Comparison of ENCODE assay signal across 1 cellular context in the genomic region with DNA sequence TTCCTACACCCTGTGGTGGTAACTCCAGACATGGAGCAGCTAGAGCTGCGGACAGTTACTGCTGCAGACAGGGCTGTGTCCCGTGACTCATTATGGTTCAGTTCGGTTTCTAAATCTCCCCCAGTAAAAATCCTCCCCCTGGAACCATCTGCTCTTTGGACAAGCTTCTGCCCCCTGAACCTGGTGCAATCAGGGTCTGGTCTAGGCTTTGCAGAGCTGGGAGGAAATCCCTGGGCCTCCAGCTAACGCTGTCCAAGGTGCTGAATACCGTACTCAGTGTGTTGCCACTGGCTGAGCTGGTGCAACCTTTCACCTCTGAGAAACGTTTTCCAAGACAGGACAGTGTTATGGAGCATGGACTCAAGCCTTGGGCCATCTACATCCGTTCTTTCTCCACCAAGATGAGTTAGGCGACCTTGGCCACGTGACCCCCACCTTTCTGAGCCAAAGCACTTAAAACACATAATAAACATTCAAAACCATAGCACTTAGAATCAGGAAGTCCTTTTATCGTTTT.
A peak's percentile ranks its signal among the peaks of the same experiment; 100 is the strongest.
TF ChIP-seq lines count a peak whose summit lies in the region.

No MANE protein-coding gene starts in this region.

TF ChIP-seq in HepG2, 621 proteins besides CTCF, POLR2A, EP300 and RAD21 (continued from another document and continues in another):
- TF ChIP-seq, protein P1, sequence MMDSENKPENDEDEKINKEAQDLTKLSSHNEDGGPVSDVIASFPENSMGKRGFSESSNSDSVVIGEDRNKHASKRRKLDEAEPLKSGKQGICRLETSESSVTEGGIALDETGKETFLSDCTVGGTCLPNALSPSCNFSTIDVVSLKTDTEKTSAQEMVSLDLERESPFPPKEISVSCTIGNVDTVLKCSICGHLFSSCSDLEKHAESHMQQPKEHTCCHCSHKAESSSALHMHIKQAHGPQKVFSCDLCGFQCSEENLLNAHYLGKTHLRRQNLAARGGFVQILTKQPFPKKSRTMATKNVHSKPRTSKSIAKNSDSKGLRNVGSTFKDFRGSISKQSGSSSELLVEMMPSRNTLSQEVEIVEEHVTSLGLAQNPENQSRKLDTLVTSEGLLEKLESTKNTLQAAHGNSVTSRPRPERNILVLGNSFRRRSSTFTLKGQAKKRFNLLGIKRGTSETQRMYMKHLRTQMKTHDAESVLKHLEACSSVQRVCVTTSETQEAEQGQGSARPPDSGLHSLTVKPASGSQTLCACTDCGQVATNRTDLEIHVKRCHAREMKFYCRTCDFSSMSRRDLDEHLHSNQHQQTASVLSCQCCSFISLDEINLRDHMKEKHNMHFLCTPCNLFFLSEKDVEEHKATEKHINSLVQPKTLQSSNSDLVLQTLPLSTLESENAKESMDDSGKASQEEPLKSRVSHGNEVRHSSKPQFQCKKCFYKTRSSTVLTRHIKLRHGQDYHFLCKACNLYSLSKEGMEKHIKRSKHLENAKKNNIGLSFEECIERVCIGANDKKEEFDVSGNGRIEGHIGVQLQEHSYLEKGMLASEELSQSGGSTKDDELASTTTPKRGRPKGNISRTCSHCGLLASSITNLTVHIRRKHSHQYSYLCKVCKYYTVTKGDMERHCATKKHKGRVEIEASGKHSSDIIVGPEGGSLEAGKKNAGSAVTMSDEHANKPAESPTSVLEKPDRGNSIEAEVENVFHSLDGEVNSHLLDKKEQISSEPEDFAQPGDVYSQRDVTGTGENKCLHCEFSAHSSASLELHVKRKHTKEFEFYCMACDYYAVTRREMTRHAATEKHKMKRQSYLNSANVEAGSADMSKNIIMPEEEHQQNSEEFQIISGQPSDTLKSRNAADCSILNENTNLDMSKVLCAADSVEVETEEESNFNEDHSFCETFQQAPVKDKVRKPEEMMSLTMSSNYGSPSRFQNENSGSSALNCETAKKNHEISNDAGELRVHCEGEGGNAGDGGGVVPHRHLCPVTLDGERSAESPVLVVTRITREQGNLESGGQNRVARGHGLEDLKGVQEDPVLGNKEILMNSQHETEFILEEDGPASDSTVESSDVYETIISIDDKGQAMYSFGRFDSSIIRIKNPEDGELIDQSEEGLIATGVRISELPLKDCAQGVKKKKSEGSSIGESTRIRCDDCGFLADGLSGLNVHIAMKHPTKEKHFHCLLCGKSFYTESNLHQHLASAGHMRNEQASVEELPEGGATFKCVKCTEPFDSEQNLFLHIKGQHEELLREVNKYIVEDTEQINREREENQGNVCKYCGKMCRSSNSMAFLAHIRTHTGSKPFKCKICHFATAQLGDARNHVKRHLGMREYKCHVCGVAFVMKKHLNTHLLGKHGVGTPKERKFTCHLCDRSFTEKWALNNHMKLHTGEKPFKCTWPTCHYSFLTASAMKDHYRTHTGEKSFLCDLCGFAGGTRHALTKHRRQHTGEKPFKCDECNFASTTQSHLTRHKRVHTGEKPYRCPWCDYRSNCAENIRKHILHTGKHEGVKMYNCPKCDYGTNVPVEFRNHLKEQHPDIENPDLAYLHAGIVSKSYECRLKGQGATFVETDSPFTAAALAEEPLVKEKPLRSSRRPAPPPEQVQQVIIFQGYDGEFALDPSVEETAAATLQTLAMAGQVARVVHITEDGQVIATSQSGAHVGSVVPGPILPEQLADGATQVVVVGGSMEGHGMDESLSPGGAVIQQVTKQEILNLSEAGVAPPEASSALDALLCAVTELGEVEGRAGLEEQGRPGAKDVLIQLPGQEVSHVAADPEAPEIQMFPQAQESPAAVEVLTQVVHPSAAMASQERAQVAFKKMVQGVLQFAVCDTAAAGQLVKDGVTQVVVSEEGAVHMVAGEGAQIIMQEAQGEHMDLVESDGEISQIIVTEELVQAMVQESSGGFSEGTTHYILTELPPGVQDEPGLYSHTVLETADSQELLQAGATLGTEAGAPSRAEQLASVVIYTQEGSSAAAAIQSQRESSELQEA (CRISPR knock-in tag; IDR thresholded peaks at IDR 0.05; ENCODE audit: not compliant biosample characterization), result no peak
- TF ChIP-seq GTF2F1 (IDR thresholded peaks at IDR 0.05; ENCODE audit: low read length) (no peak), CCAR2 (optimal IDR thresholded peaks at IDR 0.05; ENCODE audit: low read depth, low read length) (no peak), SALL2 (CRISPR knock-in tag; IDR thresholded peaks at IDR 0.05) (no peak), MIER3 (CRISPR knock-in tag; IDR thresholded peaks at IDR 0.05; ENCODE audit: borderline replicate concordance) (peak; percentile 59; the same call in 1 of the 2 replicates), ZNF337 (CRISPR knock-in tag; IDR thresholded peaks at IDR 0.05; ENCODE audit: borderline replicate concordance, low read depth) (no peak), ZNF510 (CRISPR knock-in tag; IDR thresholded peaks at IDR 0.05; ENCODE audit: low read depth) (0 out of 2 replicates have a peak, but pooled peaks have one; percentile 70), ZNF160 (CRISPR knock-in tag; IDR thresholded peaks at IDR 0.05) (peak; percentile 88; the same call in 1 of the 2 replicates), HNRNPUL1 (IDR thresholded peaks at IDR 0.05; ENCODE audit: low read depth, low read length) (no peak), ZNF619 (CRISPR knock-in tag; IDR thresholded peaks at IDR 0.05) (no peak), RARG (CRISPR knock-in tag; IDR thresholded peaks at IDR 0.05; ENCODE audit: low read depth) (no peak), FOSL2 (CRISPR knock-in tag; IDR thresholded peaks at IDR 0.05) (peak; percentile 62), ZNF839 (CRISPR knock-in tag; IDR thresholded peaks at IDR 0.05; ENCODE audit: borderline replicate concordance) (no peak), ZIK1 (CRISPR knock-in tag; IDR thresholded peaks at IDR 0.05; ENCODE audit: borderline replicate concordance, low read depth) (peak; percentile 97; the same call in 1 of the 2 replicates), ZNF563 (CRISPR knock-in tag; IDR thresholded peaks at IDR 0.05) (peak; percentile 92), ZNF552 (CRISPR knock-in tag; IDR thresholded peaks at IDR 0.05; ENCODE audit: borderline replicate concordance) (peak; percentile 65; the same call in 1 of the 2 replicates), HOXA3 (CRISPR knock-in tag; IDR thresholded peaks at IDR 0.05) (peak; percentile 57; the same call in 1 of the 2 replicates), NR1H2 (CRISPR knock-in tag; IDR thresholded peaks at IDR 0.05; ENCODE audit: borderline replicate concordance, low read depth) (0 out of 2 replicates have a peak, but pooled peaks have one; percentile 63), KMT2B (CRISPR knock-in tag; IDR thresholded peaks at IDR 0.05) (peak; percentile 83), ATF1 (CRISPR knock-in tag; IDR thresholded peaks at IDR 0.05) (0 out of 2 replicates have a peak, but pooled peaks have one; percentile 19), TSC22D2 (CRISPR knock-in tag; IDR thresholded peaks at IDR 0.05; ENCODE audit: borderline replicate concordance) (peak; percentile 99), RARA (CRISPR knock-in tag; IDR thresholded peaks at IDR 0.05) (peak; percentile 76)
- TF ChIP-seq, protein P2, sequence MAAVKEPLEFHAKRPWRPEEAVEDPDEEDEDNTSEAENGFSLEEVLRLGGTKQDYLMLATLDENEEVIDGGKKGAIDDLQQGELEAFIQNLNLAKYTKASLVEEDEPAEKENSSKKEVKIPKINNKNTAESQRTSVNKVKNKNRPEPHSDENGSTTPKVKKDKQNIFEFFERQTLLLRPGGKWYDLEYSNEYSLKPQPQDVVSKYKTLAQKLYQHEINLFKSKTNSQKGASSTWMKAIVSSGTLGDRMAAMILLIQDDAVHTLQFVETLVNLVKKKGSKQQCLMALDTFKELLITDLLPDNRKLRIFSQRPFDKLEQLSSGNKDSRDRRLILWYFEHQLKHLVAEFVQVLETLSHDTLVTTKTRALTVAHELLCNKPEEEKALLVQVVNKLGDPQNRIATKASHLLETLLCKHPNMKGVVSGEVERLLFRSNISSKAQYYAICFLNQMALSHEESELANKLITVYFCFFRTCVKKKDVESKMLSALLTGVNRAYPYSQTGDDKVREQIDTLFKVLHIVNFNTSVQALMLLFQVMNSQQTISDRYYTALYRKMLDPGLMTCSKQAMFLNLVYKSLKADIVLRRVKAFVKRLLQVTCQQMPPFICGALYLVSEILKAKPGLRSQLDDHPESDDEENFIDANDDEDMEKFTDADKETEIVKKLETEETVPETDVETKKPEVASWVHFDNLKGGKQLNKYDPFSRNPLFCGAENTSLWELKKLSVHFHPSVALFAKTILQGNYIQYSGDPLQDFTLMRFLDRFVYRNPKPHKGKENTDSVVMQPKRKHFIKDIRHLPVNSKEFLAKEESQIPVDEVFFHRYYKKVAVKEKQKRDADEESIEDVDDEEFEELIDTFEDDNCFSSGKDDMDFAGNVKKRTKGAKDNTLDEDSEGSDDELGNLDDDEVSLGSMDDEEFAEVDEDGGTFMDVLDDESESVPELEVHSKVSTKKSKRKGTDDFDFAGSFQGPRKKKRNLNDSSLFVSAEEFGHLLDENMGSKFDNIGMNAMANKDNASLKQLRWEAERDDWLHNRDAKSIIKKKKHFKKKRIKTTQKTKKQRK (IDR thresholded peaks at IDR 0.05; ENCODE audit: low read length), result no peak
- TF ChIP-seq, protein P3, sequence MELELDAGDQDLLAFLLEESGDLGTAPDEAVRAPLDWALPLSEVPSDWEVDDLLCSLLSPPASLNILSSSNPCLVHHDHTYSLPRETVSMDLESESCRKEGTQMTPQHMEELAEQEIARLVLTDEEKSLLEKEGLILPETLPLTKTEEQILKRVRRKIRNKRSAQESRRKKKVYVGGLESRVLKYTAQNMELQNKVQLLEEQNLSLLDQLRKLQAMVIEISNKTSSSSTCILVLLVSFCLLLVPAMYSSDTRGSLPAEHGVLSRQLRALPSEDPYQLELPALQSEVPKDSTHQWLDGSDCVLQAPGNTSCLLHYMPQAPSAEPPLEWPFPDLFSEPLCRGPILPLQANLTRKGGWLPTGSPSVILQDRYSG (CRISPR knock-in tag; IDR thresholded peaks at IDR 0.05), result no peak
- TF ChIP-seq, protein P4, sequence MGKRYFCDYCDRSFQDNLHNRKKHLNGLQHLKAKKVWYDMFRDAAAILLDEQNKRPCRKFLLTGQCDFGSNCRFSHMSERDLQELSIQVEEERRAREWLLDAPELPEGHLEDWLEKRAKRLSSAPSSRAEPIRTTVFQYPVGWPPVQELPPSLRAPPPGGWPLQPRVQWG (CRISPR knock-in tag; IDR thresholded peaks at IDR 0.05; ENCODE audit: borderline replicate concordance, low read depth), result no peak
- TF ChIP-seq, protein P5, sequence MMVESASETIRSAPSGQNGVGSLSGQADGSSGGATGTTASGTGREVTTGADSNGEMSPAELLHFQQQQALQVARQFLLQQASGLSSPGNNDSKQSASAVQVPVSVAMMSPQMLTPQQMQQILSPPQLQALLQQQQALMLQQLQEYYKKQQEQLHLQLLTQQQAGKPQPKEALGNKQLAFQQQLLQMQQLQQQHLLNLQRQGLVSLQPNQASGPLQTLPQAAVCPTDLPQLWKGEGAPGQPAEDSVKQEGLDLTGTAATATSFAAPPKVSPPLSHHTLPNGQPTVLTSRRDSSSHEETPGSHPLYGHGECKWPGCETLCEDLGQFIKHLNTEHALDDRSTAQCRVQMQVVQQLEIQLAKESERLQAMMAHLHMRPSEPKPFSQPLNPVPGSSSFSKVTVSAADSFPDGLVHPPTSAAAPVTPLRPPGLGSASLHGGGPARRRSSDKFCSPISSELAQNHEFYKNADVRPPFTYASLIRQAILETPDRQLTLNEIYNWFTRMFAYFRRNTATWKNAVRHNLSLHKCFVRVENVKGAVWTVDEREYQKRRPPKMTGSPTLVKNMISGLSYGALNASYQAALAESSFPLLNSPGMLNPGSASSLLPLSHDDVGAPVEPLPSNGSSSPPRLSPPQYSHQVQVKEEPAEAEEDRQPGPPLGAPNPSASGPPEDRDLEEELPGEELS (CRISPR knock-in tag; IDR thresholded peaks at IDR 0.05), result peak; percentile 63; the same call in 1 of the 2 replicates
- TF ChIP-seq, protein P6, sequence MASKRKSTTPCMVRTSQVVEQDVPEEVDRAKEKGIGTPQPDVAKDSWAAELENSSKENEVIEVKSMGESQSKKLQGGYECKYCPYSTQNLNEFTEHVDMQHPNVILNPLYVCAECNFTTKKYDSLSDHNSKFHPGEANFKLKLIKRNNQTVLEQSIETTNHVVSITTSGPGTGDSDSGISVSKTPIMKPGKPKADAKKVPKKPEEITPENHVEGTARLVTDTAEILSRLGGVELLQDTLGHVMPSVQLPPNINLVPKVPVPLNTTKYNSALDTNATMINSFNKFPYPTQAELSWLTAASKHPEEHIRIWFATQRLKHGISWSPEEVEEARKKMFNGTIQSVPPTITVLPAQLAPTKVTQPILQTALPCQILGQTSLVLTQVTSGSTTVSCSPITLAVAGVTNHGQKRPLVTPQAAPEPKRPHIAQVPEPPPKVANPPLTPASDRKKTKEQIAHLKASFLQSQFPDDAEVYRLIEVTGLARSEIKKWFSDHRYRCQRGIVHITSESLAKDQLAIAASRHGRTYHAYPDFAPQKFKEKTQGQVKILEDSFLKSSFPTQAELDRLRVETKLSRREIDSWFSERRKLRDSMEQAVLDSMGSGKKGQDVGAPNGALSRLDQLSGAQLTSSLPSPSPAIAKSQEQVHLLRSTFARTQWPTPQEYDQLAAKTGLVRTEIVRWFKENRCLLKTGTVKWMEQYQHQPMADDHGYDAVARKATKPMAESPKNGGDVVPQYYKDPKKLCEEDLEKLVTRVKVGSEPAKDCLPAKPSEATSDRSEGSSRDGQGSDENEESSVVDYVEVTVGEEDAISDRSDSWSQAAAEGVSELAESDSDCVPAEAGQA (IDR thresholded peaks at IDR 0.05; ENCODE audit: low read depth), result no peak
- TF ChIP-seq, protein P6 (CRISPR knock-in tag; IDR thresholded peaks at IDR 0.05; ENCODE audit: borderline replicate concordance), result no peak
- TF ChIP-seq, protein P7, sequence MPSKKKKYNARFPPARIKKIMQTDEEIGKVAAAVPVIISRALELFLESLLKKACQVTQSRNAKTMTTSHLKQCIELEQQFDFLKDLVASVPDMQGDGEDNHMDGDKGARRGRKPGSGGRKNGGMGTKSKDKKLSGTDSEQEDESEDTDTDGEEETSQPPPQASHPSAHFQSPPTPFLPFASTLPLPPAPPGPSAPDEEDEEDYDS (CRISPR knock-in tag; IDR thresholded peaks at IDR 0.05), result peak; percentile 42; the same call in 1 of the 2 replicates
- TF ChIP-seq, protein P8, sequence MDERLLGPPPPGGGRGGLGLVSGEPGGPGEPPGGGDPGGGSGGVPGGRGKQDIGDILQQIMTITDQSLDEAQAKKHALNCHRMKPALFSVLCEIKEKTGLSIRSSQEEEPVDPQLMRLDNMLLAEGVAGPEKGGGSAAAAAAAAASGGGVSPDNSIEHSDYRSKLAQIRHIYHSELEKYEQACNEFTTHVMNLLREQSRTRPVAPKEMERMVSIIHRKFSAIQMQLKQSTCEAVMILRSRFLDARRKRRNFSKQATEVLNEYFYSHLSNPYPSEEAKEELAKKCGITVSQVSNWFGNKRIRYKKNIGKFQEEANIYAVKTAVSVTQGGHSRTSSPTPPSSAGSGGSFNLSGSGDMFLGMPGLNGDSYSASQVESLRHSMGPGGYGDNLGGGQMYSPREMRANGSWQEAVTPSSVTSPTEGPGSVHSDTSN (CRISPR knock-in tag; IDR thresholded peaks at IDR 0.05), result no peak
